Comparison of ENCODE assay signal across 8 cellular contexts in genomic region chr3:150409125-150409526, GRCh38. TPM values are rescaled to one million over a fixed set of nuclear protein-coding genes. Genes with fewer than 3 reads are reported as not detected.
DNase-seq lines count a peak whose midpoint lies in the region; ATAC-seq and TF ChIP-seq lines count a peak whose summit lies in the region.

No MANE protein-coding gene starts in this region.

- no peaks in the 10 kb centered on the region for H3K9me3 ChIP-seq in gastroesophageal sphincter

- peak overlapping the region; percentile 96 for H3K27ac Mint-ChIP-seq in activated T-cell treated with anti-CD3 and anti-CD28 coated beads, Interleukin-2, amount 50 U/mL, for 24 hours
- peak overlapping the region; percentile 95 for H3K27ac Mint-ChIP-seq in T-cell

- peak overlapping the region; percentile 96 for H3K4me3 Mint-ChIP-seq in activated T-cell treated with anti-CD3 and anti-CD28 coated beads, Interleukin-2, amount 50 U/mL, for 24 hours
- peak overlapping the region; percentile 87 to 95 (median 92) for H3K4me3 Mint-ChIP-seq in T-cell

- H3K4me1 ChIP-seq in gastroesophageal sphincter, result peaks cover 0 to 32% (median 0%) of the 10 kb centered on the region in 3 donors

- peaks cover 41% of the 10 kb centered on the region for H3K36me3 Mint-ChIP-seq in activated T-cell treated with anti-CD3 and anti-CD28 coated beads, Interleukin-2, amount 50 U/mL, for 24 hours (ENCODE audit: low read depth)
- H3K36me3 Mint-ChIP-seq in T-cell, result peaks cover 15% of the 10 kb centered on the region

- WGBS in gastroesophageal sphincter (ENCODE audit: low coverage in 1 of 2), 2 donors, result no CpG with 5 or more reads among the region's 31 CpGs

- H3K4me3 ChIP-seq in gastroesophageal sphincter (peak overlapping the region; percentile 74 to 90), skeletal muscle cell (ENCODE audit: low read depth, low read length) (peak overlapping the region; percentile 98)

- no peaks in the 10 kb centered on the region for H3K36me3 ChIP-seq in gastroesophageal sphincter

- H3K9me3 Mint-ChIP-seq in activated T-cell treated with anti-CD3 and anti-CD28 coated beads, Interleukin-2, amount 50 U/mL, for 24 hours, result no peaks in the 10 kb centered on the region
- H3K9me3 Mint-ChIP-seq in T-cell, result no peaks in the 10 kb centered on the region

- ATAC-seq in T-cell (replicated peaks in 1 of 4) (peak in 1 of 4 experiments; percentile 59), gastroesophageal sphincter (no peak), GM19035 (IDR thresholded peaks at IDR 0.05; ENCODE audit: unreplicated experiment) (no peak)

- no peak for TF ChIP-seq POLR2A in gastroesophageal sphincter (IDR thresholded peaks at IDR 0.05)

- peaks cover 38% of the 10 kb centered on the region for H3K4me1 Mint-ChIP-seq in activated T-cell treated with anti-CD3 and anti-CD28 coated beads, Interleukin-2, amount 50 U/mL, for 24 hours (ENCODE audit: low read depth)
- H3K4me1 Mint-ChIP-seq in T-cell, result peaks cover 39 to 50% (median 42%) of the 10 kb centered on the region in 3 donors

- peak overlapping the region; percentile 95 to 100 (median 99) for H3K27ac ChIP-seq in gastroesophageal sphincter

- TF ChIP-seq CTCF in gastroesophageal sphincter (IDR thresholded peaks at IDR 0.05) (no peak), GM20000 (IDR thresholded peaks at IDR 0.05; ENCODE audit: extremely low read depth, missing control alignments) (no peak)

- POLR2A ChIA-PET in T-cell (lab: Charles Lee), result interaction anchor here (0.6 to 2.6 kb wide), 12 partner anchors 13 to 460 kb away, joined by 3 to 14 read pairs (median 4); partner anchors contain the start of genes SERP1 (in 1 of the 2) and SIAH2 (in 1 of the 2)

- no peak for DNase-seq in activated T-cell treated with anti-CD3 and anti-CD28 coated beads, Interleukin-2, amount 50 U/mL, for 24 hours
- DNase-seq in activated T-cell treated with anti-CD3 and anti-CD28 coated beads, Interleukin-2, amount 50 U/mL, for 48 hours, result no peak
- DNase-seq in T-cell, result peak in 2 of 34 experiments; percentile 1 to 7
- no peak for DNase-seq in skeletal muscle cell (ENCODE audit: low read depth)
- DNase-seq in NCI-H128 (lab: John Stamatoyannopoulos, UW; ENCODE audit: unreplicated experiment), result no peak
- DNase-seq in GM20000 (ENCODE audit: low spot score), result no peak

- TF ChIP-seq EP300 in gastroesophageal sphincter (IDR thresholded peaks at IDR 0.05), result no peak

- CTCF ChIA-PET in T-cell (lab: Charles Lee), result interaction anchor here (0.6 to 5.9 kb wide), 13 partner anchors 10 to 1384 kb away, joined by 3 to 39 read pairs (median 3); partner anchors contain the start of gene HPS3 (in 1 of the 2)

- H3K27me3 ChIP-seq in gastroesophageal sphincter, result no peaks in the 10 kb centered on the region

- no peaks in the 10 kb centered on the region for H3K27me3 Mint-ChIP-seq in activated T-cell treated with anti-CD3 and anti-CD28 coated beads, Interleukin-2, amount 50 U/mL, for 24 hours
- H3K27me3 Mint-ChIP-seq in T-cell, result no peaks in the 10 kb centered on the region

RNA-seq across cellular contexts. Expression of gene TSC22D2, which starts 1.0 kb away (rescaled TPM):
- total RNA-seq in T-cell, result 10 to 100 TPM; 21.2 to 55.0 (median 23.3) TPM
- 10 to 100 TPM; 15.4 to 30.0 (median 26.0) TPM for total RNA-seq in gastroesophageal sphincter
